Comparison of ENCODE assay signal across 18 cellular contexts in the genomic region with DNA sequence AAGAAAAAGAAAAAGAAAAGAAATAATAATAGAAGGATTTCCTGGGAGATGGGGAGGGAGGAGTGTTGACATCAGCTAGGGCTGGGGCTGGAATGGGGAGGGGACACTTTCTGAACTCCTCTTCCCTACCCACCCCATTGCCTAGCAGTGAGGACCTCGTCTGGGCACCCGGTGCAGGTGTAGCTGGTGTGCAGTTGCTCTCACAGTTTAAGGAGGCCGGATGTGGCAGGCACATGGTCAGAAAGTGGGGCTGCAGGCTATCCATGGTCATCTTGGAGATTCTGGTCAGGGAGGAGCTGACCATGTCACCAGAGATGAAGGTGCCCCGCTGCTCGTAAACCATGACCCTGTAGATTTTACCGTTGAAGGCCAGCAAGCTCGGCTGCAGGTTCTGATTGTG. TPM values are rescaled to one million over a fixed set of nuclear protein-coding genes. Genes with fewer than 3 reads are reported as not detected.
DNase-seq lines count a peak whose midpoint lies in the region; ATAC-seq and TF ChIP-seq lines count a peak whose summit lies in the region.
"Had no signal": no experiment of that assay in that cellular context is flagged by ENCODE, and none has a peak within 500 bp of the region (broad histone marks: within the 10 kb centered on the region; RNA-seq: fewer than 3 reads in every experiment).

No MANE protein-coding gene starts in this region.

- 53 to 90% (median 78%) methylated on average over 7 of the region's 7 CpGs for WGBS in spleen, 5 donors

- DNase-seq in Caco-2 (no peak), HCT116 (ENCODE audit: low read depth, low spot score) (no peak), caudate nucleus (lab: John Stamatoyannopoulos, UW) (peak in 1 of 61 donors; percentile 14), spleen (no peak), ureter (ENCODE audit: low spot score) (no peak), endothelial cell (ENCODE audit: low spot score) (no peak), WERI-Rb-1 (no peak)
- no peak for DNase-seq in central memory CD4-positive, alpha-beta T cell
- DNase-seq: ACHN; Calu3; CD4-positive, CD25-positive, alpha-beta regulatory T cell; DMS 273 treated with DMSO at 0.1 percent for 48 hours; H7 had no signal

- no peaks in the 10 kb centered on the region for H3K27me3 Mint-ChIP-seq in Caco-2 (ENCODE audit: insufficient read depth, unreplicated experiment)
- peaks cover 2% of the 10 kb centered on the region for H3K27me3 Mint-ChIP-seq in endothelial cell (ENCODE audit: unreplicated experiment)
- H3K27me3 Mint-ChIP-seq: CD4-positive, CD25-positive, alpha-beta regulatory T cell had no signal

- BruUV-seq in Caco-2 (replicated peaks; lab: Mats Ljungman, UMichigan) (no TSS peak), HCT116 (replicated peaks; lab: Mats Ljungman, UMichigan) (no TSS peak)

- H3K9me3 ChIP-seq in Caco-2 (no peaks in the 10 kb centered on the region), HCT116 (ENCODE audit: control insufficient read depth in 1 of 2, insufficient read depth in 1 of 2, low read depth in 1 of 2, low read length in 2 of 2) (no peaks in the 10 kb centered on the region), spleen (no peaks in the 10 kb centered on the region), WERI-Rb-1 (ENCODE audit: severe bottlenecking) (no peaks in the 10 kb centered on the region)
- H3K9me3 ChIP-seq: BLaER1 treated with 17β-estradiol and CSF1 and Interleukin-3, amounts not matched to agents 10 nM and 100 nM had no signal

- RAD21 ChIA-PET in HCT116 (lab: Charles Lee; ENCODE audit: low non-redundant PET in 1 of 2, low total read pairs in 2 of 2, uncharacterized antibody in 2 of 2, unreplicated experiment in 2 of 2): no interaction called here

- H3K36me3 ChIP-seq in Caco-2 (ENCODE audit: control insufficient read depth, insufficient read depth, low read length) (no peaks in the 10 kb centered on the region), HCT116 (ENCODE audit: control insufficient read depth in 1 of 2, insufficient read depth in 2 of 2, low read length in 2 of 2) (no peaks in the 10 kb centered on the region), spleen (no peaks in the 10 kb centered on the region), WERI-Rb-1 (no peaks in the 10 kb centered on the region)
- H3K36me3 ChIP-seq: BLaER1 treated with 17β-estradiol and CSF1 and Interleukin-3, amounts not matched to agents 10 nM and 100 nM had no signal

- TF ChIP-seq CTCF in Caco-2 (IDR thresholded peaks at IDR 0.05; ENCODE audit: insufficient read depth in 1 of 2, low read depth in 1 of 2, low read length in 1 of 2, severe bottlenecking in 1 of 2, unreplicated experiment in 1 of 2) (no peak), HCT116 (IDR thresholded peaks at IDR 0.05 in 2 of 3, conservative IDR thresholded peaks at IDR 0.05 in 1 of 3; ENCODE audit: borderline replicate concordance in 1 of 3, insufficient read depth in 1 of 3, low read depth in 2 of 3, low read length in 2 of 3) (no peak), spleen (IDR thresholded peaks at IDR 0.05 in 8 of 11, conservative IDR thresholded peaks at IDR 0.05 in 3 of 11) (no peak), endothelial cell (IDR thresholded peaks at IDR 0.05; ENCODE audit: unreplicated experiment) (no peak), WERI-Rb-1 (IDR thresholded peaks at IDR 0.05; ENCODE audit: low read depth, low read length) (no peak)

- H3K4me2 ChIP-seq in HCT116 (ENCODE audit: low read length): no peak overlapping the region
- H3K4me2 ChIP-seq: BLaER1 treated with 17β-estradiol and CSF1 and Interleukin-3, amounts not matched to agents 10 nM and 100 nM; GM23338 had no signal

- H3K4me1 Mint-ChIP-seq in Caco-2 (ENCODE audit: low read depth, unreplicated experiment) (peaks cover 19% of the 10 kb centered on the region), endothelial cell (ENCODE audit: unreplicated experiment) (no peaks in the 10 kb centered on the region)
- H3K4me1 Mint-ChIP-seq: GM23338 had no signal

- H2AFZ ChIP-seq in HCT116 (ENCODE audit: low read depth, low read length, poor library complexity, severe bottlenecking): no peak overlapping the region
- H2AFZ ChIP-seq: GM23338 had no signal

- no peak for TF ChIP-seq RAD21 in HCT116 (IDR thresholded peaks at IDR 0.05; ENCODE audit: low read depth)

- H3K9me3 Mint-ChIP-seq in Caco-2 (ENCODE audit: unreplicated experiment) (no peaks in the 10 kb centered on the region), endothelial cell (ENCODE audit: unreplicated experiment) (no peaks in the 10 kb centered on the region)
- H3K9me3 Mint-ChIP-seq: CD4-positive, CD25-positive, alpha-beta regulatory T cell; GM23338 had no signal

- TF ChIP-seq POLR2A in HCT116 (IDR thresholded peaks at IDR 0.05; ENCODE audit: borderline replicate concordance, extremely low read depth, insufficient read depth, insufficient read length): no peak
- TF ChIP-seq POLR2A in spleen (IDR thresholded peaks at IDR 0.05): no peak

- H3K4me1 ChIP-seq in Caco-2 (peaks cover 38% of the 10 kb centered on the region), HCT116 (ENCODE audit: control insufficient read depth in 1 of 2, insufficient read depth in 2 of 2, low read length in 2 of 2) (peaks cover 2 to 4% of the 10 kb centered on the region in 2 experiments; a peak in 3 of 4 replicates), spleen (peaks cover 0 to 28% (median 0%) of the 10 kb centered on the region in 6 donors)

- H3K36me3 Mint-ChIP-seq in Caco-2 (ENCODE audit: insufficient read depth, unreplicated experiment): peaks cover 10% of the 10 kb centered on the region
- no peaks in the 10 kb centered on the region for H3K36me3 Mint-ChIP-seq in endothelial cell (ENCODE audit: low read depth, unreplicated experiment)
- H3K36me3 Mint-ChIP-seq: CD4-positive, CD25-positive, alpha-beta regulatory T cell had no signal

- no peak overlapping the region for H3K9ac ChIP-seq in HCT116 (ENCODE audit: low read length)
- H3K9ac ChIP-seq: BLaER1 treated with 17β-estradiol and CSF1 and Interleukin-3, amounts not matched to agents 10 nM and 100 nM had no signal

- H3K27ac Mint-ChIP-seq in Caco-2 (ENCODE audit: unreplicated experiment): peak overlapping the region; percentile 88
- H3K27ac Mint-ChIP-seq in endothelial cell (ENCODE audit: unreplicated experiment): no peak overlapping the region
- H3K27ac Mint-ChIP-seq: CD4-positive, CD25-positive, alpha-beta regulatory T cell; GM23338 had no signal

- CTCF ChIA-PET in Caco-2 (lab: Charles Lee) (no interaction called here), HCT116 (lab: Charles Lee) (no interaction called here)

- ATAC-seq in HCT116: 0 out of 2 replicates have a peak, but pooled peaks have one; percentile 36
- ATAC-seq: GM23338 had no signal

- POLR2A ChIA-PET in Caco-2 (lab: Charles Lee): no interaction called here
- POLR2A ChIA-PET in HCT116 (lab: Charles Lee): no interaction called here

- intact Hi-C loops in Caco-2 (cut with micrococcal nuclease; ENCODE audit: unreplicated experiment) (no loop called here), HCT116 (cut with micrococcal nuclease) (no loop called here), spleen (cut with DNase I; ENCODE audit: low total_unique reads) (loop anchor here (10.0 kb wide), 1 partner anchor 234 kb away; no protein-coding TSS in a partner anchor)

- H3K79me2 ChIP-seq in HCT116 (ENCODE audit: insufficient read depth, low read length): no peaks in the 10 kb centered on the region

- H3K4me3 Mint-ChIP-seq in Caco-2 (ENCODE audit: unreplicated experiment) (no peak overlapping the region), endothelial cell (ENCODE audit: unreplicated experiment) (no peak overlapping the region)
- H3K4me3 Mint-ChIP-seq: CD4-positive, CD25-positive, alpha-beta regulatory T cell; GM23338 had no signal

- no peaks in the 10 kb centered on the region for H4K20me1 ChIP-seq in HCT116 (ENCODE audit: insufficient read depth)
- H4K20me1 ChIP-seq: BLaER1 treated with 17β-estradiol and CSF1 and Interleukin-3, amounts not matched to agents 10 nM and 100 nM had no signal

- H3K27ac ChIP-seq in HCT116 (ENCODE audit: low read depth, low read length) (no peak overlapping the region), caudate nucleus (ENCODE audit: low read depth, low read length) (peak overlapping the region; percentile 98), spleen (peak overlapping the region in 7 of 8 donors; percentile 67 to 89 (median 82)), WERI-Rb-1 (no peak overlapping the region)
- H3K27ac ChIP-seq: BLaER1 treated with 17β-estradiol and CSF1 and Interleukin-3, amounts not matched to agents 10 nM and 100 nM had no signal

- no peaks in the 10 kb centered on the region for H3K9me2 ChIP-seq in HCT116 (ENCODE audit: insufficient read depth)

- H3K27me3 ChIP-seq in Caco-2 (replicated peaks; ENCODE audit: control insufficient read depth, insufficient read depth, low read length): no peaks in the 10 kb centered on the region
- H3K27me3 ChIP-seq in HCT116 (ENCODE audit: insufficient read depth, low read length): no peaks in the 10 kb centered on the region
- no peaks in the 10 kb centered on the region for H3K27me3 ChIP-seq in spleen (replicated peaks in 1 of 7)
- H3K27me3 ChIP-seq in WERI-Rb-1 (ENCODE audit: insufficient read depth, low read depth, severe bottlenecking): no peaks in the 10 kb centered on the region
- H3K27me3 ChIP-seq: BLaER1 treated with 17β-estradiol and CSF1 and Interleukin-3, amounts not matched to agents 10 nM and 100 nM had no signal

- no peak overlapping the region for H3K4me3 ChIP-seq in Caco-2 (ENCODE audit: low read depth, low read length)
- no peak overlapping the region for H3K4me3 ChIP-seq in HCT116 (replicated peaks in 1 of 2; ENCODE audit: low read depth in 1 of 2, low read length in 2 of 2)
- H3K4me3 ChIP-seq in spleen: no peak overlapping the region
- H3K4me3 ChIP-seq in WERI-Rb-1 (ENCODE audit: low read depth, low read length): no peak overlapping the region
- H3K4me3 ChIP-seq: BLaER1 treated with 17β-estradiol and CSF1 and Interleukin-3, amounts not matched to agents 10 nM and 100 nM; GM23338 had no signal

RNA-seq across cellular contexts. Expression of a gene that starts 8.5 kb away (rescaled TPM):
- total RNA-seq in Caco-2 (2022) (3.8 and 6.0 TPM in 2 replicates), HCT116 (2021; ENCODE audit: unreplicated experiment) (32.5 TPM), spleen (10 to 100 TPM; 11.4 to 23.8 (median 20.7) TPM), ureter (1.2 TPM), endothelial cell (ENCODE audit: unreplicated experiment) (0.21 TPM)
- 20.8 and 24.5 TPM in 2 replicates for polyA plus RNA-seq in HCT116 (2012)
- polyA plus RNA-seq in spleen: 1 to 10 TPM; 1.7 to 7.2 (median 2.0) TPM

RNA-seq across cellular contexts. Expression of a gene that starts 20.2 kb away (rescaled TPM):
- 0.77 and 1.3 TPM in 2 replicates for total RNA-seq in Caco-2 (2022)
- 25.1 TPM for total RNA-seq in HCT116 (2021; ENCODE audit: unreplicated experiment)
- 26.8 and 35.8 TPM in 2 replicates for polyA plus RNA-seq in HCT116 (2012)
- total RNA-seq in spleen: 1 to 10 TPM in 6 of 7 donors, under 1 TPM in 1; 0.72 to 4.1 (median 3.3) TPM
- 1 to 10 TPM; 1.5 to 3.1 (median 2.7) TPM for polyA plus RNA-seq in spleen
- 0.75 TPM for total RNA-seq in ureter
- total RNA-seq in endothelial cell (ENCODE audit: unreplicated experiment): 3.0 TPM
- total RNA-seq: A172 had no signal

RNA-seq across cellular contexts. Expression of a gene that starts 29.0 kb away (rescaled TPM):
- total RNA-seq in Caco-2 (2022) (3.5 and 4.4 TPM in 2 replicates), HCT116 (2021; ENCODE audit: unreplicated experiment) (0.54 TPM), spleen (10 to 100 TPM; 39.3 to 70.9 (median 58.5) TPM), ureter (3.1 TPM), endothelial cell (ENCODE audit: unreplicated experiment) (1.5 TPM)
- polyA plus RNA-seq in HCT116 (2012): 18.3 and 22.6 TPM in 2 replicates
- 10 to 100 TPM; 36.8 to 67.1 (median 65.1) TPM for polyA plus RNA-seq in spleen
- total RNA-seq: A172, Calu3, Daoy had no signal

RNA-seq across cellular contexts. Expression of a gene that starts 46.5 kb away (rescaled TPM):
- total RNA-seq in Caco-2 (2022) (53.9 and 54.5 TPM in 2 replicates), HCT116 (2021; ENCODE audit: unreplicated experiment) (40.5 TPM), spleen (1 to 10 TPM in 5 of 7 donors, not detected in 2; 1.1 to 2.0 (median 1.3) TPM), ureter (23.6 TPM), endothelial cell (ENCODE audit: unreplicated experiment) (0.44 TPM)
- 47.9 and 49.7 TPM in 2 replicates for polyA plus RNA-seq in HCT116 (2012)
- 1 to 10 TPM; 1.0 to 1.5 (median 1.1) TPM for polyA plus RNA-seq in spleen
- total RNA-seq: A172, Daoy, HT1080 had no signal

RNA-seq across cellular contexts. Expression of a gene that starts 51.0 kb away (rescaled TPM):
- 70.5 and 73.5 TPM in 2 replicates for total RNA-seq in Caco-2 (2022)
- total RNA-seq in HCT116 (2021; ENCODE audit: unreplicated experiment): 89.5 TPM
- polyA plus RNA-seq in HCT116 (2012): 78.8 and 79.0 TPM in 2 replicates
- 10 to 100 TPM; 14.9 to 39.6 (median 19.6) TPM for total RNA-seq in spleen
- polyA plus RNA-seq in spleen: 10 to 100 TPM in 2 of 3 donors, 1 to 10 TPM in 1; 7.5 to 11.4 (median 10.5) TPM
- 37.0 TPM for total RNA-seq in ureter
- 20.7 TPM for total RNA-seq in endothelial cell (ENCODE audit: unreplicated experiment)

Comparison
In these comparisons a context has a peak if more than half of its experiments do, and no peak if none do; other contexts are left out.
1. H3K27ac ChIP-seq: peak in caudate nucleus (single experiment) and spleen (7 of 8); none in HCT116 (single experiment) and WERI-Rb-1 (single experiment).